34 cellular contexts compared by ENCODE assay signal in genomic region chr5:124590686-124591085, GRCh38.
"Had no signal": no experiment of that assay in that cellular context is flagged by ENCODE, and none has a peak within 500 bp of the region (broad histone marks: within the 10 kb centered on the region; RNA-seq: fewer than 3 reads in every experiment).

No MANE protein-coding gene starts in this region.

- ATAC-seq: activated CD4-positive, alpha-beta T cell treated with anti-CD3 and anti-CD28 coated beads for 36 hours; activated CD8-positive, alpha-beta memory T cell treated with anti-CD3 and anti-CD28 coated beads, Interleukin-2, amount 10 ng/mL, durations not matched to agents 7 days and 5 days; activated CD8-positive, alpha-beta T cell treated with anti-CD3 and anti-CD28 coated beads, Interleukin-2, amount 10 ng/mL, durations not matched to agents 7 days and 5 days; activated naive CD8-positive, alpha-beta T cell treated with anti-CD3 and anti-CD28 coated beads, Interleukin-2, amount 50 U/mL, for 24 hours; body of pancreas; foreskin keratinocyte; gastrocnemius medialis; heart left ventricle had no signal

- H3K27me3 Mint-ChIP-seq: activated CD4-positive, alpha-beta T cell treated with anti-CD3 and anti-CD28 coated beads, Interleukin-2, amount 10 ng/mL, durations not matched to agents 24 days and 14 days; activated CD8-positive, alpha-beta memory T cell treated with anti-CD3 and anti-CD28 coated beads, Interleukin-2, amount 10 ng/mL, durations not matched to agents 7 days and 5 days; activated naive CD4-positive, alpha-beta T cell treated with anti-CD3 and anti-CD28 coated beads, Interleukin-2, amount 50 U/mL, for 24 hours had no signal

- H3K9me3 Mint-ChIP-seq: activated CD4-positive, alpha-beta memory T cell treated with anti-CD3 and anti-CD28 coated beads for 36 hours; activated CD4-positive, alpha-beta T cell treated with anti-CD3 and anti-CD28 coated beads, Interleukin-2, amount 10 ng/mL, durations not matched to agents 24 days and 14 days; activated naive CD4-positive, alpha-beta T cell treated with anti-CD3 and anti-CD28 coated beads, Interleukin-2, amount 50 U/mL, for 24 hours; activated naive CD8-positive, alpha-beta T cell treated with anti-CD3 and anti-CD28 coated beads for 36 hours; activated naive CD8-positive, alpha-beta T cell treated with anti-CD3 and anti-CD28 coated beads, Interleukin-2, amount 50 U/mL, for 24 hours had no signal

- H3K4me3 Mint-ChIP-seq: activated CD4-positive, alpha-beta memory T cell treated with anti-CD3 and anti-CD28 coated beads for 36 hours; activated CD4-positive, alpha-beta T cell treated with anti-CD3 and anti-CD28 coated beads for 36 hours; activated CD4-positive, alpha-beta T cell treated with anti-CD3 and anti-CD28 coated beads, Interleukin-2, amount 10 ng/mL, durations not matched to agents 24 days and 14 days; activated CD8-positive, alpha-beta memory T cell treated with anti-CD3 and anti-CD28 coated beads, Interleukin-2, amount 10 ng/mL, durations not matched to agents 7 days and 5 days; activated CD8-positive, alpha-beta T cell treated with anti-CD3 and anti-CD28 coated beads, Interleukin-2, amount 10 ng/mL, durations not matched to agents 7 days and 5 days; activated naive CD4-positive, alpha-beta T cell treated with anti-CD3 and anti-CD28 coated beads for 36 hours; activated naive CD4-positive, alpha-beta T cell treated with anti-CD3 and anti-CD28 coated beads, Interleukin-2, amount 50 U/mL, for 24 hours; activated naive CD8-positive, alpha-beta T cell treated with anti-CD3 and anti-CD28 coated beads for 36 hours; activated naive CD8-positive, alpha-beta T cell treated with anti-CD3 and anti-CD28 coated beads, Interleukin-2, amount 50 U/mL, for 24 hours; activated T-helper 1 cell treated with anti-CD3 and anti-CD28 coated beads, Interleukin-12 subunit alpha, Interleukin-12 subunit beta, Interleukin-2, Interleukin-4 antibody, amounts not matched to agents 30 ng/mL and 10 ng/mL and 1 ng/mL, durations not matched to agents 14 hours and 24 hours and 36 hours; endodermal cell had no signal

- DNase-seq: activated CD4-positive, alpha-beta memory T cell treated with anti-CD3 and anti-CD28 coated beads for 36 hours; activated CD4-positive, alpha-beta T cell treated with anti-CD3 and anti-CD28 coated beads for 36 hours; activated CD4-positive, alpha-beta T cell treated with anti-CD3 and anti-CD28 coated beads, Interleukin-2, amount 10 ng/mL, durations not matched to agents 24 days and 14 days; activated CD4-positive, CD25-positive, alpha-beta regulatory T cell; activated CD4-positive, CD25-positive, alpha-beta regulatory T cell treated with anti-CD3 and anti-CD28 coated beads, Interleukin-2, amount 50 U/mL, for 72 hours; activated CD8-positive, alpha-beta memory T cell treated with anti-CD3 and anti-CD28 coated beads, Interleukin-2, amount 10 ng/mL, durations not matched to agents 7 days and 5 days; activated CD8-positive, alpha-beta memory T cell treated with anti-CD3 and anti-CD28 coated beads, Interleukin-2, amount 50 U/mL, for 4 hours; activated CD8-positive, alpha-beta T cell treated with anti-CD3 and anti-CD28 coated beads, Interleukin-2, amount 10 ng/mL, durations not matched to agents 7 days and 5 days; activated effector memory CD4-positive, alpha-beta T cell treated with anti-CD3 and anti-CD28 coated beads, Interleukin-2, amount 50 U/mL, for 16 hours; activated naive CD4-positive, alpha-beta T cell treated with anti-CD3 and anti-CD28 coated beads for 36 hours; activated naive CD8-positive, alpha-beta T cell treated with anti-CD3 and anti-CD28 coated beads for 36 hours; activated naive CD8-positive, alpha-beta T cell treated with anti-CD3 and anti-CD28 coated beads, Interleukin-2, amount 50 U/mL, for 24 hours; activated T-cell treated with anti-CD3 and anti-CD28 coated beads, Interleukin-2, amount 50 U/mL, for 1 hour; activated T-cell treated with anti-CD3 and anti-CD28 coated beads, Interleukin-2, amount 50 U/mL, for 48 hours; adrenal gland; amygdala; aorta; body of pancreas; caudate nucleus; cortex of kidney; dorsolateral prefrontal cortex; effector memory CD4-positive, alpha-beta T cell; endodermal cell; erythroblast; foreskin keratinocyte; gastrocnemius medialis; glutamatergic neuron; heart left ventricle; T-helper 2 cell had no signal

- H3K36me3 Mint-ChIP-seq: activated CD4-positive, alpha-beta memory T cell treated with anti-CD3 and anti-CD28 coated beads for 36 hours; activated CD8-positive, alpha-beta memory T cell treated with anti-CD3 and anti-CD28 coated beads, Interleukin-2, amount 10 ng/mL, durations not matched to agents 7 days and 5 days; activated naive CD4-positive, alpha-beta T cell treated with anti-CD3 and anti-CD28 coated beads, Interleukin-2, amount 50 U/mL, for 24 hours; activated naive CD8-positive, alpha-beta T cell treated with anti-CD3 and anti-CD28 coated beads for 36 hours had no signal

- H3K9me3 ChIP-seq: adrenal gland, body of pancreas, gastrocnemius medialis had no signal

- H3K4me1 Mint-ChIP-seq: activated CD4-positive, alpha-beta T cell treated with anti-CD3 and anti-CD28 coated beads for 36 hours; activated CD4-positive, alpha-beta T cell treated with anti-CD3 and anti-CD28 coated beads, Interleukin-2, amount 10 ng/mL, durations not matched to agents 24 days and 14 days; activated CD8-positive, alpha-beta memory T cell treated with anti-CD3 and anti-CD28 coated beads, Interleukin-2, amount 10 ng/mL, durations not matched to agents 7 days and 5 days; activated naive CD4-positive, alpha-beta T cell treated with anti-CD3 and anti-CD28 coated beads, Interleukin-2, amount 50 U/mL, for 24 hours; activated naive CD8-positive, alpha-beta T cell treated with anti-CD3 and anti-CD28 coated beads for 36 hours; activated naive CD8-positive, alpha-beta T cell treated with anti-CD3 and anti-CD28 coated beads, Interleukin-2, amount 50 U/mL, for 24 hours had no signal

- FAIRE-seq: colon had no signal

- H3K27ac ChIP-seq: adrenal gland, body of pancreas, esophagus muscularis mucosa, foreskin keratinocyte, gastrocnemius medialis, heart left ventricle had no signal

- H3K27ac Mint-ChIP-seq: activated CD4-positive, alpha-beta memory T cell treated with anti-CD3 and anti-CD28 coated beads for 36 hours; activated CD4-positive, alpha-beta T cell treated with anti-CD3 and anti-CD28 coated beads for 36 hours; activated CD4-positive, alpha-beta T cell treated with anti-CD3 and anti-CD28 coated beads, Interleukin-2, amount 10 ng/mL, durations not matched to agents 24 days and 14 days; activated CD8-positive, alpha-beta memory T cell treated with anti-CD3 and anti-CD28 coated beads, Interleukin-2, amount 10 ng/mL, durations not matched to agents 7 days and 5 days; activated CD8-positive, alpha-beta T cell treated with anti-CD3 and anti-CD28 coated beads, Interleukin-2, amount 10 ng/mL, durations not matched to agents 7 days and 5 days; activated naive CD4-positive, alpha-beta T cell treated with anti-CD3 and anti-CD28 coated beads for 36 hours; activated naive CD4-positive, alpha-beta T cell treated with anti-CD3 and anti-CD28 coated beads, Interleukin-2, amount 50 U/mL, for 24 hours; activated naive CD8-positive, alpha-beta T cell treated with anti-CD3 and anti-CD28 coated beads for 36 hours; activated naive CD8-positive, alpha-beta T cell treated with anti-CD3 and anti-CD28 coated beads, Interleukin-2, amount 50 U/mL, for 24 hours; activated T-helper 1 cell treated with anti-CD3 and anti-CD28 coated beads, Interleukin-12 subunit alpha, Interleukin-12 subunit beta, Interleukin-2, Interleukin-4 antibody, amounts not matched to agents 30 ng/mL and 10 ng/mL and 1 ng/mL, durations not matched to agents 14 hours and 24 hours and 36 hours; activated T-helper 2 cell treated with anti-CD3 and anti-CD28 coated beads, Interferon-gamma antibody, Interleukin-2, Interleukin-4, amounts not matched to agents 10 μg/mL and 5 μg/mL and 100 μg/mL, durations not matched to agents 14 hours and 24 hours and 36 hours; endodermal cell had no signal

- H3K4me1 ChIP-seq: adrenal gland, body of pancreas, esophagus muscularis mucosa, foreskin keratinocyte, gastrocnemius medialis, heart left ventricle had no signal

- H3K4me3 ChIP-seq: adrenal gland, body of pancreas, dorsolateral prefrontal cortex, esophagus muscularis mucosa, gastrocnemius medialis, heart left ventricle had no signal
